In the genomic region with DNA sequence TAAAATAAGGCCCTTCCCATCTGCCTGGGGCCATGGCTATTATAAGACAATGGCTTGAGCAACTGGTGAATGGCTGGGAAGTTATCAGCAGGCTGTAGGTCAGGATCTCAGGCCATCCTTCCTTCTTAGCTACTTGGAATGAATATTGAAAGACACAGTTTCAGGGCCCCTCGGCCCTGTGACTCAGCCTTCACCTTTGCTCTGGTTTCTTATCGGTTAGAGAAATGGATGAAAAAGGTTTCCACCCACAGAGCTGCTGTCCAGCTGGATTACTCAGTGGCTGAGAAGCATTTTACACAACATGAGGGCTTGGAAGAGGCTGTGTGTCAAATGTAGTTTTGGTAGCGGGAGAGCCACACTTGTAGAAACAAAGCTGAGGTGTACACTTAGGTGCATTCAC, we compare ENCODE assay signal across 11 cellular contexts. TPM values are rescaled to one million over a fixed set of nuclear protein-coding genes. Genes with fewer than 3 reads are reported as not detected.
DNase-seq lines count a peak whose midpoint lies in the region; ATAC-seq, FAIRE-seq and TF ChIP-seq lines count a peak whose summit lies in the region.
"Had no signal": no experiment of that assay in that cellular context is flagged by ENCODE, and none has a peak within 500 bp of the region (broad histone marks: within the 10 kb centered on the region; RNA-seq: fewer than 3 reads in every experiment).

No MANE protein-coding gene starts in this region.

- peak overlapping the region; percentile 91 for H3K27ac Mint-ChIP-seq in Calu3 (ENCODE audit: unreplicated experiment)

- intact Hi-C loops in Calu3 (cut with micrococcal nuclease; ENCODE audit: unreplicated experiment): no loop called here
- intact Hi-C loops in endothelial cell of umbilical vein (cut with micrococcal nuclease): no loop called here

- CTCF ChIA-PET in Calu3 (lab: Charles Lee) (interaction anchor here (0.7 to 0.8 kb wide), 2 partner anchors 8 to 9 kb away, joined by 3 read pairs; no protein-coding TSS in a partner anchor), endothelial cell of umbilical vein (lab: Charles Lee) (interaction anchor here (0.8 to 3.7 kb wide), 8 partner anchors 9 to 89 kb away, joined by 3 to 18 read pairs (median 4); partner anchors contain the start of gene ACSL5)

- H3K27ac ChIP-seq in endothelial cell of umbilical vein (ENCODE audit: insufficient read depth, low read depth, low read length): no peak overlapping the region
- H3K27ac ChIP-seq in osteoblast (ENCODE audit: low read depth, low read length): no peak overlapping the region
- H3K27ac ChIP-seq: SJCRH30, tibial artery had no signal

- peak overlapping the region; percentile 28 for H3K4me3 Mint-ChIP-seq in Calu3 (ENCODE audit: low read depth, unreplicated experiment)

- H3K9me3 Mint-ChIP-seq in Calu3 (ENCODE audit: low read depth, unreplicated experiment): no peaks in the 10 kb centered on the region

- peaks cover 21% of the 10 kb centered on the region for H3K36me3 Mint-ChIP-seq in Calu3 (ENCODE audit: insufficient read depth, unreplicated experiment)

- BruUV-seq in Calu3 (replicated peaks; lab: Mats Ljungman, UMichigan) (no TSS peak), endothelial cell of umbilical vein (replicated peaks; lab: Mats Ljungman, UMichigan) (no TSS peak)

- POLR2A ChIA-PET in endothelial cell of umbilical vein (lab: Charles Lee): interaction anchor here (1.7 kb wide), 1 partner anchor 22 kb away, joined by 5 read pairs; no protein-coding TSS in a partner anchor

- no peaks in the 10 kb centered on the region for H3K27me3 Mint-ChIP-seq in Calu3 (ENCODE audit: unreplicated experiment)

- peak; percentile 49 for DNase-seq in Calu3
- DNase-seq in LHCN-M2 (ENCODE audit: low read depth): peak; percentile 40
- DNase-seq in endothelial cell of umbilical vein (ENCODE audit: low read depth, low spot score): peak; percentile 77
- no peak for DNase-seq in osteoblast (ENCODE audit: insufficient read length, low spot score, missing footprints)
- DNase-seq in NCI-H1436 treated with DMSO at 0.1 percent for 48 hours (lab: John Stamatoyannopoulos, UW): no peak
- DNase-seq in DMS79 (lab: John Stamatoyannopoulos, UW): no peak
- DNase-seq: activated effector memory CD4-positive, alpha-beta T cell treated with Interleukin-2 at 50 U/mL for 16 hours; SJCRH30; tibial artery had no signal

- no peaks in the 10 kb centered on the region for H3K9me1 ChIP-seq in endothelial cell of umbilical vein (replicated peaks; ENCODE audit: control insufficient read depth, extremely low read depth, insufficient read depth, low read length)

- peaks cover 23% of the 10 kb centered on the region for H3K4me1 ChIP-seq in endothelial cell of umbilical vein (ENCODE audit: control insufficient read depth, extremely low read depth, insufficient read depth, low read length)
- H3K4me1 ChIP-seq in osteoblast (ENCODE audit: insufficient read depth, low read length): peaks cover 7% of the 10 kb centered on the region
- H3K4me1 ChIP-seq: SJCRH30, tibial artery had no signal

- H3K4me1 Mint-ChIP-seq in Calu3 (ENCODE audit: low read depth, unreplicated experiment): peaks cover 69% of the 10 kb centered on the region

- H2AFZ ChIP-seq in endothelial cell of umbilical vein (ENCODE audit: low read depth, low read length) (no peak overlapping the region), osteoblast (ENCODE audit: low read length) (no peak overlapping the region)

- no peaks in the 10 kb centered on the region for H3K79me2 ChIP-seq in endothelial cell of umbilical vein (ENCODE audit: control insufficient read depth, insufficient read depth, low read length)
- no peaks in the 10 kb centered on the region for H3K79me2 ChIP-seq in osteoblast (ENCODE audit: insufficient read depth, low read length)

- ATAC-seq in GM21737 (IDR thresholded peaks at IDR 0.05; ENCODE audit: unreplicated experiment) (no peak), GM19023 (IDR thresholded peaks at IDR 0.05; ENCODE audit: unreplicated experiment) (no peak)

- TF ChIP-seq POLR2A in endothelial cell of umbilical vein (IDR thresholded peaks at IDR 0.05; ENCODE audit: low read depth, low read length): no peak

- FAIRE-seq in endothelial cell of umbilical vein (lab: Jason Lieb, UNC): peak; percentile 90

- dilution Hi-C loops in endothelial cell of umbilical vein (cut with MboI; ENCODE audit: extremely low pct_ligation_motif_present, low sequenced_read_pairs): no loop called here

- H3K36me3 ChIP-seq in endothelial cell of umbilical vein (ENCODE audit: control insufficient read depth in 2 of 2, extremely low read depth in 1 of 2, insufficient read depth in 2 of 2, low read length in 2 of 2): no peaks in the 10 kb centered on the region
- no peaks in the 10 kb centered on the region for H3K36me3 ChIP-seq in osteoblast (ENCODE audit: insufficient read depth, low read length)
- H3K36me3 ChIP-seq: SJCRH30, tibial artery had no signal

- no peak overlapping the region for H3K9ac ChIP-seq in endothelial cell of umbilical vein (replicated peaks; ENCODE audit: extremely low read depth, insufficient read depth, low read length)

- H3K4me2 ChIP-seq in endothelial cell of umbilical vein (ENCODE audit: insufficient read depth, low read length): no peak overlapping the region
- H3K4me2 ChIP-seq in osteoblast (ENCODE audit: insufficient read depth, low read length): peak overlapping the region; percentile 56

- no peaks in the 10 kb centered on the region for H3K9me3 ChIP-seq in endothelial cell of umbilical vein (replicated peaks; ENCODE audit: control insufficient read depth, insufficient read depth, low read length)
- no peaks in the 10 kb centered on the region for H3K9me3 ChIP-seq in osteoblast (ENCODE audit: low read depth, low read length)
- H3K9me3 ChIP-seq: SJCRH30, tibial artery had no signal

- no peak overlapping the region for H3K4me3 ChIP-seq in endothelial cell of umbilical vein (replicated peaks in 1 of 3; ENCODE audit: insufficient read depth in 1 of 3, low read depth in 1 of 3, low read length in 3 of 3)
- H3K4me3 ChIP-seq in osteoblast (ENCODE audit: insufficient read depth, low read length): no peak overlapping the region
- H3K4me3 ChIP-seq: SJCRH30, tibial artery had no signal

- TF ChIP-seq CTCF in Calu3 (IDR thresholded peaks at IDR 0.05; ENCODE audit: unreplicated experiment) (no peak), endothelial cell of umbilical vein (IDR thresholded peaks at IDR 0.05; ENCODE audit: extremely low read depth in 1 of 2, insufficient read depth in 1 of 2, low read depth in 1 of 2, low read length in 2 of 2) (no peak), osteoblast (IDR thresholded peaks at IDR 0.05; ENCODE audit: extremely low read depth, low read depth, low read length) (no peak)

- H4K20me1 ChIP-seq in endothelial cell of umbilical vein (replicated peaks; ENCODE audit: control insufficient read depth, extremely low read depth, insufficient read depth, low read length) (no peaks in the 10 kb centered on the region), osteoblast (ENCODE audit: insufficient read depth, low read length) (no peaks in the 10 kb centered on the region)

- no peaks in the 10 kb centered on the region for H3K27me3 ChIP-seq in endothelial cell of umbilical vein (ENCODE audit: control insufficient read depth in 2 of 2, insufficient read depth in 2 of 2, low read length in 2 of 2)
- no peaks in the 10 kb centered on the region for H3K27me3 ChIP-seq in osteoblast (ENCODE audit: insufficient read depth, low read length)
- H3K27me3 ChIP-seq: SJCRH30, tibial artery had no signal

TF ChIP-seq in endothelial cell of umbilical vein, 7 proteins besides CTCF, POLR2A, EP300 and RAD21:
- no peak for TF ChIP-seq EZH2 (IDR thresholded peaks at IDR 0.05; ENCODE audit: borderline replicate concordance, low read depth, low read length, severe bottlenecking)
- TF ChIP-seq FOS (IDR thresholded peaks at IDR 0.05; ENCODE audit: borderline replicate concordance, insufficient read depth, low read length): peak; percentile 90
- no peak for TF ChIP-seq JUN (IDR thresholded peaks at IDR 0.05; ENCODE audit: borderline replicate concordance, insufficient read depth, insufficient read length, low read depth)
- TF ChIP-seq MAX (IDR thresholded peaks at IDR 0.05; ENCODE audit: insufficient read depth, insufficient read length): no peak
- no peak for TF ChIP-seq MYC (IDR thresholded peaks at IDR 0.05; ENCODE audit: low read depth, low read length)
- TF ChIP-seq GATA2 (IDR thresholded peaks at IDR 0.05; ENCODE audit: insufficient read depth, insufficient read length, low read depth, low read length): peak; percentile 89
- TF ChIP-seq POLR2AphosphoS5 (IDR thresholded peaks at IDR 0.05; ENCODE audit: insufficient read depth, low read depth, low read length): peak; percentile 56

RNA-seq across cellular contexts. Expression of gene ACSL5, which starts 9.4 kb away (rescaled TPM):
- total RNA-seq in Calu3 (2022) (35.3 and 59.2 TPM in 2 replicates), LHCN-M2 (2014; rRNA removed) (0.29 and 0.71 TPM in 2 replicates), endothelial cell of umbilical vein (0.76 and 2.1 TPM in 2 replicates), osteoblast (5.1 and 8.0 TPM in 2 replicates)
- polyA plus RNA-seq in LHCN-M2 (2012): 0.18 TPM
- 1.4 and 1.5 TPM in 2 replicates for polyA plus RNA-seq in endothelial cell of umbilical vein
- 1.3 TPM in 2 replicates for polyA plus RNA-seq in endothelial cell of umbilical vein (2011; cell fraction: cytosol; rRNA removed)
- polyA plus RNA-seq in endothelial cell of umbilical vein (2011; cell fraction: nucleus; rRNA removed): 3.4 TPM in 2 replicates
- polyA plus RNA-seq in endothelial cell of umbilical vein (2012): 1.2 and 1.3 TPM in 2 replicates
- 1.7 and 6.0 TPM in 2 replicates for polyA minus RNA-seq in endothelial cell of umbilical vein
- 18.0 TPM for polyA minus RNA-seq in endothelial cell of umbilical vein (2011; cell fraction: cytosol; rRNA and poly(A)+ RNA removed)
- 0.63 and 1.4 TPM in 2 replicates for polyA minus RNA-seq in endothelial cell of umbilical vein (2011; cell fraction: nucleus; rRNA and poly(A)+ RNA removed)

Comparison
In these comparisons a context has a peak if more than half of its experiments do, and no peak if none do; other contexts are left out.
1. DNase-seq: peak in Calu3 (single experiment), LHCN-M2 (single experiment) and endothelial cell of umbilical vein (single experiment); none in osteoblast (single experiment), NCI-H1436 treated with DMSO at 0.1 percent for 48 hours (single experiment) and DMS79 (single experiment).